Comparison of ENCODE assay signal across 1 cellular context in genomic region chr16:10940501-10941079, GRCh38.
TF ChIP-seq lines count a peak whose summit lies in the region.

No MANE protein-coding gene starts in this region.

TF ChIP-seq in K562, 482 proteins besides CTCF, POLR2A, EP300 and RAD21 (continued from another document):
- TF ChIP-seq, protein P1, sequence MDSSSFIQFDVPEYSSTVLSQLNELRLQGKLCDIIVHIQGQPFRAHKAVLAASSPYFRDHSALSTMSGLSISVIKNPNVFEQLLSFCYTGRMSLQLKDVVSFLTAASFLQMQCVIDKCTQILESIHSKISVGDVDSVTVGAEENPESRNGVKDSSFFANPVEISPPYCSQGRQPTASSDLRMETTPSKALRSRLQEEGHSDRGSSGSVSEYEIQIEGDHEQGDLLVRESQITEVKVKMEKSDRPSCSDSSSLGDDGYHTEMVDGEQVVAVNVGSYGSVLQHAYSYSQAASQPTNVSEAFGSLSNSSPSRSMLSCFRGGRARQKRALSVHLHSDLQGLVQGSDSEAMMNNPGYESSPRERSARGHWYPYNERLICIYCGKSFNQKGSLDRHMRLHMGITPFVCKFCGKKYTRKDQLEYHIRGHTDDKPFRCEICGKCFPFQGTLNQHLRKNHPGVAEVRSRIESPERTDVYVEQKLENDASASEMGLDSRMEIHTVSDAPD (CRISPR knock-in tag; IDR thresholded peaks at IDR 0.05) = no peak
- TF ChIP-seq RBFOX2 (IDR thresholded peaks at IDR 0.05; ENCODE audit: low read depth, low read length) (no peak), ZNF589 (CRISPR knock-in tag; IDR thresholded peaks at IDR 0.05; ENCODE audit: low read depth) (no peak), BRD9 (IDR thresholded peaks at IDR 0.05; ENCODE audit: low read depth, partially characterized antibody) (no peak)
